In the genomic region with DNA sequence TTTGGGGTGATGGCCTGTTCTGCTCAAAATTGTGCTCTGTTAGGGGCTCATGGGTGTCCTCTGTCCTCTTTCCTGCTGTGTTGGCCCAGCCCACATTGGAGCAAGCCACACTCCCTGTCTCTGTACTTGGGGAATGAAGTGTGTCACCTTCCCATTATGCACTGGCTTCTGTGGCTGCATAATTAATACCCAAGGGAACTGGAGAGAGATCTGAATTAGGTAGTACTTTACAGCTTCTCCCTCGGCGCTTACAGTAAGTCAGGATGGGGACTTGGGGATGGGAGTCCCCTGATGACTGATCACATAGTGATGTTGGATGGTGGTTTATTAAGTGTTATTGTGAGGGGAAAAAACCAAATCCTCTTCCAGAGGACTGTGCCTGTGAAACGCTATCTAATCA, we compare ENCODE assay signal across 15 cellular contexts.
DNase-seq lines count a peak whose midpoint lies in the region; ATAC-seq and TF ChIP-seq lines count a peak whose summit lies in the region.
"Had no signal": no experiment of that assay in that cellular context is flagged by ENCODE, and none has a peak within 500 bp of the region (broad histone marks: within the 10 kb centered on the region; RNA-seq: fewer than 3 reads in every experiment).

No MANE protein-coding gene starts in this region.

- H3K4me2 ChIP-seq in Loucy (ENCODE audit: low read depth, low read length, poor library complexity, severe bottlenecking), result peak overlapping the region; percentile 55

- H3K27me3 Mint-ChIP-seq in activated T-helper 17 cell treated with anti-CD3 and anti-CD28 coated beads, Interleukin-2, amount 50 U/mL, for 72 hours, result no peaks in the 10 kb centered on the region
- H3K27me3 Mint-ChIP-seq in activated naive CD4-positive, alpha-beta T cell treated with anti-CD3 and anti-CD28 coated beads, Interleukin-2, amount 10 ng/mL, durations not matched to agents 7 days and 5 days, result no peaks in the 10 kb centered on the region
- H3K27me3 Mint-ChIP-seq: activated B cell treated with CpG ODN at 0.5 μM for 24 hours, B cell had no signal

- no peaks in the 10 kb centered on the region for H3K27me3 ChIP-seq in BE2C
- H3K27me3 ChIP-seq in Loucy (ENCODE audit: insufficient read depth, low read length, poor library complexity, severe bottlenecking), result no peaks in the 10 kb centered on the region
- no peaks in the 10 kb centered on the region for H3K27me3 ChIP-seq in left lung

- H3F3A ChIP-seq in Loucy (ENCODE audit: low read depth), result peaks cover 4% of the 10 kb centered on the region; the same call in 1 of the 2 replicates

- peak; percentile 21 for DNase-seq in BE2C
- DNase-seq in myocyte (ENCODE audit: low read depth), result peak; percentile 50
- DNase-seq in left lung, result no peak
- no peak for DNase-seq in activated naive CD4-positive, alpha-beta T cell treated with anti-CD3 and anti-CD28 coated beads, Interleukin-2, amount 10 ng/mL, durations not matched to agents 7 days and 5 days
- DNase-seq: activated B cell treated with CpG ODN at 0.5 μM for 24 hours; activated naive CD4-positive, alpha-beta T cell treated with Interleukin-2 at 50 U/mL for 16 hours; DMS79 treated with DMSO at 0.1 percent for 48 hours; effector memory CD4-positive, alpha-beta T cell; Kasumi-1; NCI-H2081 treated with DMSO at 0.1 percent for 48 hours had no signal

- peaks cover 47% of the 10 kb centered on the region for H3K36me3 Mint-ChIP-seq in activated T-helper 17 cell treated with anti-CD3 and anti-CD28 coated beads, Interleukin-2, amount 50 U/mL, for 72 hours (ENCODE audit: low read depth)
- H3K36me3 Mint-ChIP-seq in activated naive CD4-positive, alpha-beta T cell treated with anti-CD3 and anti-CD28 coated beads, Interleukin-2, amount 10 ng/mL, durations not matched to agents 7 days and 5 days, result peaks cover 5% of the 10 kb centered on the region

- no peaks in the 10 kb centered on the region for H3K9me3 ChIP-seq in BE2C
- no peaks in the 10 kb centered on the region for H3K9me3 ChIP-seq in Loucy (ENCODE audit: insufficient read depth, low read depth, low read length)
- H3K9me3 ChIP-seq in left lung, result no peaks in the 10 kb centered on the region

- H3K9me3 Mint-ChIP-seq in activated T-helper 17 cell treated with anti-CD3 and anti-CD28 coated beads, Interleukin-2, amount 50 U/mL, for 72 hours, result no peaks in the 10 kb centered on the region
- H3K9me3 Mint-ChIP-seq in activated naive CD4-positive, alpha-beta T cell treated with anti-CD3 and anti-CD28 coated beads, Interleukin-2, amount 10 ng/mL, durations not matched to agents 7 days and 5 days, result no peaks in the 10 kb centered on the region
- H3K9me3 Mint-ChIP-seq: activated B cell treated with CpG ODN at 0.5 μM for 24 hours had no signal

- peaks cover 47% of the 10 kb centered on the region; the same call in 1 of the 2 replicates for H3K79me2 ChIP-seq in Loucy (ENCODE audit: insufficient read depth, low read length)

- H3K4me3 ChIP-seq in BE2C (ENCODE audit: low read depth, low read length) (no peak overlapping the region), Loucy (ENCODE audit: low read length, poor library complexity, severe bottlenecking) (peak overlapping the region; percentile 41), left lung (no peak overlapping the region)

- peaks cover 35% of the 10 kb centered on the region for H3K4me1 Mint-ChIP-seq in activated T-helper 17 cell treated with anti-CD3 and anti-CD28 coated beads, Interleukin-2, amount 50 U/mL, for 72 hours
- peaks cover 4% of the 10 kb centered on the region for H3K4me1 Mint-ChIP-seq in activated naive CD4-positive, alpha-beta T cell treated with anti-CD3 and anti-CD28 coated beads, Interleukin-2, amount 10 ng/mL, durations not matched to agents 7 days and 5 days

- ATAC-seq in activated T-helper 17 cell treated with anti-CD3 and anti-CD28 coated beads, Interleukin-2, amount 50 U/mL, for 72 hours (replicated peaks), result peak; percentile 11
- no peak for ATAC-seq in GM21367 (IDR thresholded peaks at IDR 0.05; ENCODE audit: unreplicated experiment)
- no peak for ATAC-seq in GM18909 (IDR thresholded peaks at IDR 0.05; ENCODE audit: poor library complexity, unreplicated experiment)
- ATAC-seq in left lung, result no peak

- H3K9ac ChIP-seq in Loucy (ENCODE audit: low read depth, low read length, poor library complexity, severe bottlenecking), result peak overlapping the region; percentile 8

- H3K4me1 ChIP-seq in BE2C (peaks cover 32% of the 10 kb centered on the region), Loucy (ENCODE audit: insufficient read depth, low read length, poor library complexity, severe bottlenecking) (peaks cover 35% of the 10 kb centered on the region), left lung (peaks cover 11 to 55% of the 10 kb centered on the region in 2 donors)

- peaks cover 10% of the 10 kb centered on the region for H4K20me1 ChIP-seq in Loucy (ENCODE audit: insufficient read depth, low read length, poor library complexity, severe bottlenecking)

- no peak overlapping the region for H2AFZ ChIP-seq in Loucy (ENCODE audit: low read length)

- no peaks in the 10 kb centered on the region for H3K9me2 ChIP-seq in Loucy (replicated peaks; ENCODE audit: low read depth, low read length)

- intact Hi-C loops in left lung (cut with DNase I), result no loop called here

- CTCF ChIA-PET in activated naive CD4-positive, alpha-beta T cell treated with anti-CD3 and anti-CD28 coated beads, Interleukin-2, amount 10 ng/mL, durations not matched to agents 7 days and 5 days (lab: Charles Lee), result no interaction called here

- peaks cover 4% of the 10 kb centered on the region; the same call in 1 of the 2 replicates for H3K36me3 ChIP-seq in BE2C
- peaks cover 14% of the 10 kb centered on the region; the same call in 1 of the 2 replicates for H3K36me3 ChIP-seq in Loucy (ENCODE audit: insufficient read depth, low read length)
- H3K36me3 ChIP-seq in left lung, result no peaks in the 10 kb centered on the region

- no peak overlapping the region for H3K27ac Mint-ChIP-seq in activated T-helper 17 cell treated with anti-CD3 and anti-CD28 coated beads, Interleukin-2, amount 50 U/mL, for 72 hours
- H3K27ac Mint-ChIP-seq in activated naive CD4-positive, alpha-beta T cell treated with anti-CD3 and anti-CD28 coated beads, Interleukin-2, amount 10 ng/mL, durations not matched to agents 7 days and 5 days, result no peak overlapping the region
- H3K27ac Mint-ChIP-seq: activated B cell treated with CpG ODN at 0.5 μM for 24 hours, B cell had no signal

- no peak overlapping the region for H3K4me3 Mint-ChIP-seq in activated T-helper 17 cell treated with anti-CD3 and anti-CD28 coated beads, Interleukin-2, amount 50 U/mL, for 72 hours
- no peak overlapping the region for H3K4me3 Mint-ChIP-seq in activated naive CD4-positive, alpha-beta T cell treated with anti-CD3 and anti-CD28 coated beads, Interleukin-2, amount 10 ng/mL, durations not matched to agents 7 days and 5 days
- H3K4me3 Mint-ChIP-seq: activated B cell treated with CpG ODN at 0.5 μM for 24 hours, B cell had no signal

- H3K27ac ChIP-seq in left lung, result peak overlapping the region in 1 of 2 donors; percentile 20

- TF ChIP-seq CTCF in BE2C (IDR thresholded peaks at IDR 0.05; ENCODE audit: low read depth, low read length) (no peak), Loucy (conservative IDR thresholded peaks at IDR 0.05; ENCODE audit: low read length) (no peak), left lung (IDR thresholded peaks at IDR 0.05) (no peak)

Comparison
In these comparisons a context has a peak if more than half of its experiments do, and no peak if none do; other contexts are left out.
1. DNase-seq: peak in BE2C (single experiment) and myocyte (single experiment); none in left lung (0 of 2) and activated naive CD4-positive, alpha-beta T cell treated with anti-CD3 and anti-CD28 coated beads, Interleukin-2, amount 10 ng/mL, durations not matched to agents 7 days and 5 days (single experiment).